Comparison of ENCODE assay signal across 26 cellular contexts in genomic region chr6:138785092-138785491, GRCh38. TPM values are rescaled to one million over a fixed set of nuclear protein-coding genes. Genes with fewer than 3 reads are reported as not detected.
"Had no signal": no experiment of that assay in that cellular context is flagged by ENCODE, and none has a peak within 500 bp of the region (broad histone marks: within the 10 kb centered on the region; RNA-seq: fewer than 3 reads in every experiment).

No MANE protein-coding gene starts in this region.

- H3K4me3 ChIP-seq: colonic mucosa, esophagus squamous epithelium, hepatocyte, left lung, lung, neural progenitor cell, sigmoid colon, stomach, thyroid gland, vagina had no signal

- H3K27ac ChIP-seq: colonic mucosa, esophagus squamous epithelium, hepatocyte, left lung, neural progenitor cell, parathyroid adenoma, thyroid gland, vagina had no signal

- ATAC-seq: effector memory CD8-positive, alpha-beta T cell; left lung; naive thymus-derived CD4-positive, alpha-beta T cell; stimulated activated effector memory CD8-positive, alpha-beta T cell treated with anti-CD3 and anti-CD28 coated beads, Interleukin-12 subunit alpha, Interleukin-12 subunit beta, amount 100 ng/mL, for 72 hours had no signal

- DNase-seq: colonic mucosa; effector memory CD8-positive, alpha-beta T cell; erythroblast; esophagus squamous epithelium; kidney; left cardiac atrium; left lung; mesenchymal stem cell; midbrain; naive thymus-derived CD4-positive, alpha-beta T cell; sigmoid colon; stimulated activated CD4-positive, alpha-beta T cell treated with anti-CD3 and anti-CD28 coated beads, Interleukin-2, amount 100 ng/mL, for 24 hours; stimulated activated CD4-positive, alpha-beta T cell treated with anti-CD3 and anti-CD28 coated beads, Interleukin-4, amount 100 ng/mL, for 24 hours; stimulated activated naive CD4-positive, alpha-beta T cell treated with Interleukin-2 at 50 U/mL for 16 hours; stomach; thyroid gland; trophoblast cell had no signal

- H3K36me3 ChIP-seq: colonic mucosa had no signal

- H3K4me1 ChIP-seq: colonic mucosa, esophagus squamous epithelium, left lung, neural progenitor cell, thyroid gland, vagina had no signal

- H3K27me3 ChIP-seq: colonic mucosa, esophagus squamous epithelium, hepatocyte, left lung, neural progenitor cell, sigmoid colon, stomach, thyroid gland, vagina had no signal

- H3K9me3 ChIP-seq: colonic mucosa, esophagus squamous epithelium, left lung, sigmoid colon, stomach, thyroid gland, vagina had no signal

RNA-seq across cellular contexts. Expression of gene ECT2L, which starts 10.8 kb away (rescaled TPM):
- total RNA-seq: chondrocyte, colonic mucosa, esophagus squamous epithelium, fibroblast of villous mesenchyme, hepatocyte, progenitor cell of endocrine pancreas, sigmoid colon, vagina had no signal
- polyA plus RNA-seq: hepatocyte had no signal
